ENCODE assay signal across 9 cellular contexts in genomic region chr6:27187546-27188205, GRCh38. TPM values are rescaled to one million over a fixed set of nuclear protein-coding genes. Genes with fewer than 3 reads are reported as not detected.
A peak's percentile ranks its signal among the peaks of the same experiment; 100 is the strongest.
DNase-seq lines count a peak whose midpoint lies in the region; ATAC-seq and TF ChIP-seq lines count a peak whose summit lies in the region.
"Not testable (repeated sequence)": the region's sequence is repeated elsewhere in the genome, so short reads cannot be mapped to it uniquely, and the experiment has no call there.
"Had no signal": no experiment of that assay in that cellular context is flagged by ENCODE, and none has a peak within 500 bp of the region (broad histone marks: within the 10 kb centered on the region; RNA-seq: fewer than 3 reads in every experiment).

No MANE protein-coding gene starts in this region.

- not testable (repeated sequence) for H3K79me2 ChIP-seq in Karpas-422 (ENCODE audit: low read length); parathyroid adenoma

- not testable (repeated sequence) for H3K27ac ChIP-seq in Karpas-422 (ENCODE audit: low read length)
- peak overlapping the region; percentile 83 to 92 (median 88) for H3K27ac ChIP-seq in esophagus squamous epithelium
- peak overlapping the region in 2 of 3 donors; percentile 54 to 55 for H3K27ac ChIP-seq in right lobe of liver
- H3K27ac ChIP-seq in parathyroid adenoma = peak overlapping the region; percentile 73

- H3K9ac ChIP-seq in Karpas-422 (ENCODE audit: low read length) = peak overlapping the region; percentile 54
- not testable (repeated sequence) for H3K9ac ChIP-seq in parathyroid adenoma

- TF ChIP-seq CTCF in Calu3 (IDR thresholded peaks at IDR 0.05; ENCODE audit: unreplicated experiment); astrocyte of the cerebellum (IDR thresholded peaks at IDR 0.05; ENCODE audit: low read depth, low read length, missing control alignments); esophagus squamous epithelium (IDR thresholded peaks at IDR 0.05); right lobe of liver (IDR thresholded peaks at IDR 0.05); parathyroid adenoma (IDR thresholded peaks at IDR 0.05); type B pancreatic cell (conservative IDR thresholded peaks at IDR 0.05): not testable (repeated sequence)

- not testable (repeated sequence) for H4K20me1 ChIP-seq in Karpas-422 (ENCODE audit: insufficient read depth, low read depth, low read length)

- not testable (repeated sequence) for H3K9me3 Mint-ChIP-seq in Calu3 (ENCODE audit: low read depth, unreplicated experiment); type B pancreatic cell

- peak; percentile 16 for DNase-seq in Calu3
- DNase-seq in Karpas-422; astrocyte of the cerebellum (ENCODE audit: low read depth); esophagus squamous epithelium (lab: John Stamatoyannopoulos, UW); right lobe of liver; type B pancreatic cell (ENCODE audit: extremely low spot score, unreplicated experiment): not testable (repeated sequence)
- peak; percentile 13 for DNase-seq in UCSD-AML1 (lab: John Stamatoyannopoulos, UW; ENCODE audit: unreplicated experiment)

- H2AFZ ChIP-seq in Karpas-422 (ENCODE audit: low read length) (peak overlapping the region; percentile 62), parathyroid adenoma (peak overlapping the region; percentile 91)

- ATAC-seq in right lobe of liver = not testable (repeated sequence)

- not testable (repeated sequence) for TF ChIP-seq POLR2A in esophagus squamous epithelium (IDR thresholded peaks at IDR 0.05); right lobe of liver (IDR thresholded peaks at IDR 0.05)

- not testable (repeated sequence) for H3K4me1 Mint-ChIP-seq in Calu3 (ENCODE audit: low read depth, unreplicated experiment)
- H3K4me1 Mint-ChIP-seq in type B pancreatic cell (ENCODE audit: unreplicated experiment) = peaks cover 12% of the 10 kb centered on the region

- H3K27me3 Mint-ChIP-seq in Calu3 (ENCODE audit: unreplicated experiment); type B pancreatic cell: not testable (repeated sequence)

- H3K27ac Mint-ChIP-seq in Calu3 (ENCODE audit: unreplicated experiment) (peak overlapping the region; percentile 55), type B pancreatic cell (peak overlapping the region; percentile 93)

- H3K36me3 ChIP-seq in Karpas-422 (ENCODE audit: insufficient read depth, low read length); esophagus squamous epithelium; right lobe of liver; parathyroid adenoma (ENCODE audit: control insufficient read depth, insufficient read depth, low read length): not testable (repeated sequence)

- in situ Hi-C loops in astrocyte of the cerebellum (cut with HindIII; ENCODE audit: low sequenced_read_pairs) = not testable (repeated sequence)

- not testable (repeated sequence) for H3K9me3 ChIP-seq in Karpas-422 (ENCODE audit: low read length); esophagus squamous epithelium; right lobe of liver; parathyroid adenoma (ENCODE audit: control insufficient read depth, low read length)

- CTCF ChIA-PET in Calu3 (lab: Charles Lee) = interaction anchor here (0.8 to 1.7 kb wide), 8 partner anchors 10 to 608 kb away, joined by 3 to 7 read pairs (median 4); no protein-coding TSS in a partner anchor

- peak overlapping the region; percentile 63 for H3K4me3 ChIP-seq in Karpas-422 (ENCODE audit: low read length)
- H3K4me3 ChIP-seq in astrocyte of the cerebellum (ENCODE audit: low read depth, low read length) = peak overlapping the region; percentile 57
- peak overlapping the region; percentile 69 to 87 (median 74) for H3K4me3 ChIP-seq in esophagus squamous epithelium
- peak overlapping the region; percentile 50 to 66 (median 51) for H3K4me3 ChIP-seq in right lobe of liver
- peak overlapping the region; percentile 82 for H3K4me3 ChIP-seq in parathyroid adenoma (ENCODE audit: low read depth, low read length)

- not testable (repeated sequence) for H3K9me2 ChIP-seq in Karpas-422 (replicated peaks; ENCODE audit: insufficient read depth, low read length)

- H3K4me2 ChIP-seq in Karpas-422 (ENCODE audit: low read depth, low read length, poor library complexity, severe bottlenecking) (peak overlapping the region; percentile 67), parathyroid adenoma (ENCODE audit: low read length) (peak overlapping the region; percentile 94)

- H3K4me1 ChIP-seq in Karpas-422 (ENCODE audit: low read length); right lobe of liver; parathyroid adenoma: not testable (repeated sequence)
- H3K4me1 ChIP-seq in esophagus squamous epithelium = peaks cover 0 to 14% (median 3%) of the 10 kb centered on the region in 3 donors

- BruUV-seq in Calu3 (replicated peaks; lab: Mats Ljungman, UMichigan) = not testable (repeated sequence)

- not testable (repeated sequence) for H3K27me3 ChIP-seq in Karpas-422 (ENCODE audit: low read length); esophagus squamous epithelium; right lobe of liver; parathyroid adenoma (ENCODE audit: control insufficient read depth, insufficient read depth, low read length)

- intact Hi-C loops in Calu3 (cut with micrococcal nuclease; ENCODE audit: unreplicated experiment) = loop anchor here (1.0 to 10.0 kb wide), 8 partner anchors 10 to 710 kb away; partner anchors contain the start of gene POM121L2
- intact Hi-C loops in esophagus squamous epithelium (cut with DNase I) = loop anchor here (10.0 kb wide), 1 partner anchor 287 kb away; the partner anchor contains the start of gene ZNF184
- intact Hi-C loops in right lobe of liver (cut with DNase I) = not testable (repeated sequence)

- H3K4me3 Mint-ChIP-seq in Calu3 (ENCODE audit: low read depth, unreplicated experiment) = peak overlapping the region; percentile 78
- H3K4me3 Mint-ChIP-seq in type B pancreatic cell = peak overlapping the region; percentile 91

- peaks cover 16% of the 10 kb centered on the region for H3K36me3 Mint-ChIP-seq in Calu3 (ENCODE audit: insufficient read depth, unreplicated experiment)
- H3K36me3 Mint-ChIP-seq in type B pancreatic cell = not testable (repeated sequence)

- 5 to 6% methylated on average over 19 to 20 of the region's 20 CpGs for WGBS in esophagus squamous epithelium, 2 donors
- WGBS in right lobe of liver (ENCODE audit: insufficient coverage, low coverage, low lambda C conversion rate, missing lambda C conversion rate) = 9% methylated on average over 16 of the region's 20 CpGs

RNA-seq across cellular contexts. Expression of gene PRSS16, which starts 59.8 kb away (rescaled TPM):
- total RNA-seq in Calu3 (2022) = 29.4 and 31.3 TPM in 2 replicates
- total RNA-seq in Karpas-422 (2014; rRNA removed; shearing (Covaris generic); ENCODE audit: low replicate concordance) = 0.94 TPM in 1 of 2 replicates, not detected in the other
- total RNA-seq in esophagus squamous epithelium = 10 to 100 TPM in 3 of 4 donors, 1 to 10 TPM in 1; 5.1 to 25.7 (median 11.0) TPM
- total RNA-seq in right lobe of liver = under 1 TPM in 2 of 6 experiments, not detected in 4; 0.29 to 0.37 TPM
- 10.5 and 28.9 TPM in 2 replicates for total RNA-seq in type B pancreatic cell (ENCODE audit: low replicate concordance)
- total RNA-seq: HT1080 had no signal
